15 cellular contexts compared by ENCODE assay signal in the genomic region with DNA sequence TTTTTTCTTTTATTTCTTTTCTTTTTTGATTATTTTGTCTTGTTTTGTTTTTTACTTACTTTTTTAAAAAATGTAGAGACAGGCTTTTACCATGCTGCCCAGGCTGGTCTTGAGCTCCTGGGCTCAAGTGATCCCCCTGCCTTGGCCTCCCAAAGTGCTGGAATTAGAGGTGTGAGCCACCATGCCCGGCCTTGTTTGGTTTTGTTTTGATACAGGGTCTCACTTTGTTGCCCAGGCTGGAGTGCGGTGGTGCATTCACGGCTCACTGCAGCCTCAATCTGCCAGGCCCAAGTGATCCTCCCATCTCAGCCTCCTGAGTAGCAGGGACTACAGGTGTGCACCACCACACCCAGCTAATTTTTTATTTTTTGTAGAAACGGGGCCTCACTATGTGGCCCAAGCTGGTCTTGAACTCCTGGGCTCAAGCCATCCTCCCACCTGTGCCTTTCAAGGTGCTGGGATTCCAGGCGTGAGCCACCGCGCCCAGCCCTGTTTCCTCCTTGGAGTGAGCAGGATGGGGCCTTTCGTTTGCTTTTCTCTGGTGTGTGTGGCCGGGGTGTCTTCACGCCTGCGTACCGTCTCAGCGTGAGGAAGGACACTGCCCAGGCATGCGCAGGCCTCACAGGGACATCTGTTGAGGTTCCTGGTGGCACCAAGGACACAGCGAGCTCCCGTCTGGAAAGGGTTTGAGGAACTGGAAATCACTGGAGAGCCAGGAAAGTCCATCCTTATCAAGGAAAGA. TPM values are rescaled to one million over a fixed set of nuclear protein-coding genes. Genes with fewer than 3 reads are reported as not detected.
A peak's percentile ranks its signal among the peaks of the same experiment; 100 is the strongest.
DNase-seq lines count a peak whose midpoint lies in the region; ATAC-seq and TF ChIP-seq lines count a peak whose summit lies in the region.
"Had no signal": no experiment of that assay in that cellular context is flagged by ENCODE, and none has a peak within 500 bp of the region (broad histone marks: within the 10 kb centered on the region; RNA-seq: fewer than 3 reads in every experiment).

No MANE protein-coding gene starts in this region.

- H3K4me1 Mint-ChIP-seq in WTC11, result no peaks in the 10 kb centered on the region
- H3K4me1 Mint-ChIP-seq in activated CD4-positive, alpha-beta T cell treated with anti-CD3 and anti-CD28 coated beads, Interleukin-2, amount 10 ng/mL, durations not matched to agents 7 days and 5 days, result no peaks in the 10 kb centered on the region
- H3K4me1 Mint-ChIP-seq: CD4-positive, alpha-beta memory T cell; GM23338 had no signal

- no peaks in the 10 kb centered on the region for H3K27me3 ChIP-seq in H7 (ENCODE audit: control insufficient read depth, insufficient read depth, low read length)

- POLR2A ChIA-PET in WTC11 (lab: Charles Lee), result no interaction called here
- POLR2A ChIA-PET in activated CD4-positive, alpha-beta T cell treated with anti-CD3 and anti-CD28 coated beads, Interleukin-2, amount 10 ng/mL, durations not matched to agents 7 days and 5 days (lab: Charles Lee), result no interaction called here

- CTCF ChIA-PET in WTC11 (lab: Charles Lee), result interaction anchor here (1.2 kb wide), 1 partner anchor 358 kb away, joined by 6 read pairs; no protein-coding TSS in a partner anchor
- CTCF ChIA-PET in activated CD4-positive, alpha-beta T cell treated with anti-CD3 and anti-CD28 coated beads, Interleukin-2, amount 10 ng/mL, durations not matched to agents 7 days and 5 days (lab: Charles Lee), result interaction anchor here (0.7 to 0.8 kb wide), 2 partner anchors 98 to 318 kb away, joined by 3 read pairs; no protein-coding TSS in a partner anchor

- ATAC-seq in WTC11, result no peak
- ATAC-seq in activated naive CD4-positive, alpha-beta T cell treated with anti-CD3 and anti-CD28 coated beads, Interleukin-2, amount 50 U/mL, for 72 hours, result no peak
- ATAC-seq: GM23338 had no signal

- H3K27me3 Mint-ChIP-seq in WTC11 (ENCODE audit: low read depth), result no peaks in the 10 kb centered on the region
- no peaks in the 10 kb centered on the region for H3K27me3 Mint-ChIP-seq in activated CD4-positive, alpha-beta T cell treated with anti-CD3 and anti-CD28 coated beads, Interleukin-2, amount 10 ng/mL, durations not matched to agents 7 days and 5 days
- H3K27me3 Mint-ChIP-seq: CD4-positive, alpha-beta memory T cell had no signal

- H3K4me3 Mint-ChIP-seq in WTC11, result no peak overlapping the region
- no peak overlapping the region for H3K4me3 Mint-ChIP-seq in activated CD4-positive, alpha-beta T cell treated with anti-CD3 and anti-CD28 coated beads, Interleukin-2, amount 10 ng/mL, durations not matched to agents 7 days and 5 days
- H3K4me3 Mint-ChIP-seq: CD4-positive, alpha-beta memory T cell; GM23338 had no signal

- 0 out of 2 replicates have a peak, but pooled peaks cover 3% of the 10 kb centered on the region for H3K36me3 Mint-ChIP-seq in WTC11
- peaks cover 0 to 6% of the 10 kb centered on the region in 2 donors for H3K36me3 Mint-ChIP-seq in activated naive CD4-positive, alpha-beta T cell treated with anti-CD3 and anti-CD28 coated beads, Interleukin-2, amount 50 U/mL, for 72 hours
- no peaks in the 10 kb centered on the region for H3K36me3 Mint-ChIP-seq in activated CD4-positive, alpha-beta T cell treated with anti-CD3 and anti-CD28 coated beads, Interleukin-2, amount 10 ng/mL, durations not matched to agents 7 days and 5 days (ENCODE audit: low read depth)

- peaks cover 4% of the 10 kb centered on the region for H3K9me3 Mint-ChIP-seq in WTC11
- no peaks in the 10 kb centered on the region for H3K9me3 Mint-ChIP-seq in activated naive CD4-positive, alpha-beta T cell treated with anti-CD3 and anti-CD28 coated beads, Interleukin-2, amount 50 U/mL, for 72 hours
- H3K9me3 Mint-ChIP-seq in activated CD4-positive, alpha-beta T cell treated with anti-CD3 and anti-CD28 coated beads, Interleukin-2, amount 10 ng/mL, durations not matched to agents 7 days and 5 days, result peaks cover 2% of the 10 kb centered on the region

- H3K27ac Mint-ChIP-seq in WTC11, result no peak overlapping the region
- H3K27ac Mint-ChIP-seq in activated naive CD4-positive, alpha-beta T cell treated with anti-CD3 and anti-CD28 coated beads, Interleukin-2, amount 50 U/mL, for 72 hours, result peak overlapping the region in 1 of 2 donors; percentile 18
- no peak overlapping the region for H3K27ac Mint-ChIP-seq in activated CD4-positive, alpha-beta T cell treated with anti-CD3 and anti-CD28 coated beads, Interleukin-2, amount 10 ng/mL, durations not matched to agents 7 days and 5 days
- H3K27ac Mint-ChIP-seq: CD4-positive, alpha-beta memory T cell; GM23338 had no signal

- TF ChIP-seq CTCF in WTC11 (IDR thresholded peaks at IDR 0.05), result no peak

- H3K4me3 ChIP-seq in H7 (ENCODE audit: insufficient read depth, low read depth, low read length), result no peak overlapping the region
- H3K4me3 ChIP-seq: GM23338 had no signal

- no peaks in the 10 kb centered on the region for H3K36me3 ChIP-seq in H7 (replicated peaks; ENCODE audit: control insufficient read depth, insufficient read depth, low read length)

- intact Hi-C loops in posterior vena cava (cut with DNase I), result loop anchor here in 1 of 2 donors (5.0 kb wide), 1 partner anchor 1189 kb away; no protein-coding TSS in a partner anchor

- peak; percentile 25 for DNase-seq in H7
- no peak for DNase-seq in WTC11 (ENCODE audit: low spot score)
- DNase-seq in islet precursor cell, result peak; percentile 35
- peak; percentile 51 for DNase-seq in posterior vena cava (ENCODE audit: low spot score)
- no peak for DNase-seq in activated naive CD4-positive, alpha-beta T cell treated with anti-CD3 and anti-CD28 coated beads, Interleukin-2, amount 50 U/mL, for 72 hours (ENCODE audit: low spot score in 2 of 2)
- no peak for DNase-seq in activated CD4-positive, alpha-beta T cell treated with anti-CD3 and anti-CD28 coated beads, Interleukin-2, amount 10 ng/mL, durations not matched to agents 7 days and 5 days
- DNase-seq: C1 segment of cervical spinal cord; Calu3; CD4-positive, alpha-beta memory T cell; COR-L47; DMS53; DMS79 treated with DMSO at 0.1 percent for 48 hours; GF-D8; HCEC 1CT had no signal

TF ChIP-seq in WTC11, 78 proteins besides CTCF, POLR2A, EP300 and RAD21:
- TF ChIP-seq TP53 (CRISPR knock-in tag; IDR thresholded peaks at IDR 0.05) (no peak), TEAD4 (CRISPR knock-in tag; IDR thresholded peaks at IDR 0.05) (no peak), ZNF121 (CRISPR knock-in tag; IDR thresholded peaks at IDR 0.05) (0 out of 2 replicates have a peak, but pooled peaks have one; percentile 16)
- TF ChIP-seq, protein P1, sequence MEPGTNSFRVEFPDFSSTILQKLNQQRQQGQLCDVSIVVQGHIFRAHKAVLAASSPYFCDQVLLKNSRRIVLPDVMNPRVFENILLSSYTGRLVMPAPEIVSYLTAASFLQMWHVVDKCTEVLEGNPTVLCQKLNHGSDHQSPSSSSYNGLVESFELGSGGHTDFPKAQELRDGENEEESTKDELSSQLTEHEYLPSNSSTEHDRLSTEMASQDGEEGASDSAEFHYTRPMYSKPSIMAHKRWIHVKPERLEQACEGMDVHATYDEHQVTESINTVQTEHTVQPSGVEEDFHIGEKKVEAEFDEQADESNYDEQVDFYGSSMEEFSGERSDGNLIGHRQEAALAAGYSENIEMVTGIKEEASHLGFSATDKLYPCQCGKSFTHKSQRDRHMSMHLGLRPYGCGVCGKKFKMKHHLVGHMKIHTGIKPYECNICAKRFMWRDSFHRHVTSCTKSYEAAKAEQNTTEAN (CRISPR knock-in tag; IDR thresholded peaks at IDR 0.05), result no peak

RNA-seq across cellular contexts. Expression of a gene that starts 15.5 kb away (rescaled TPM):
- total RNA-seq in H7 (2014; rRNA removed; shearing (Covaris generic)), result 0.90 and 1.0 TPM in 2 replicates
- total RNA-seq in WTC11 (2021) (2.0 to 2.3 TPM (median 2.3 TPM) in 3 replicates), posterior vena cava (1 to 10 TPM; 3.6 to 5.6 TPM)
- total RNA-seq in activated naive CD4-positive, alpha-beta T cell treated with anti-CD3 and anti-CD28 coated beads, Interleukin-2, amount 50 U/mL, for 72 hours, result under 1 TPM; 0.20 to 0.43 TPM
- total RNA-seq in activated CD4-positive, alpha-beta T cell treated with anti-CD3 and anti-CD28 coated beads, Interleukin-2, amount 10 ng/mL, durations not matched to agents 7 days and 5 days, result under 1 TPM; 0.32 to 0.44 TPM

Comparison
In these comparisons a context has a peak if more than half of its experiments do, and no peak if none do; other contexts are left out.
1. DNase-seq: peak in H7 (single experiment), islet precursor cell (single experiment) and posterior vena cava (single experiment); none in WTC11 (single experiment), activated naive CD4-positive, alpha-beta T cell treated with anti-CD3 and anti-CD28 coated beads, Interleukin-2, amount 50 U/mL, for 72 hours (0 of 2) and activated CD4-positive, alpha-beta T cell treated with anti-CD3 and anti-CD28 coated beads, Interleukin-2, amount 10 ng/mL, durations not matched to agents 7 days and 5 days (single experiment).